In genomic region chr3:45480218-45480617, GRCh38 we compare ENCODE assay signal across 1 cellular context.
A peak's percentile ranks its signal among the peaks of the same experiment; 100 is the strongest.
TF ChIP-seq lines count a peak whose summit lies in the region.

No MANE protein-coding gene starts in this region.

TF ChIP-seq in HepG2, 621 proteins besides CTCF, POLR2A, EP300 and RAD21 (continued from another document):
- TF ChIP-seq, protein P1, sequence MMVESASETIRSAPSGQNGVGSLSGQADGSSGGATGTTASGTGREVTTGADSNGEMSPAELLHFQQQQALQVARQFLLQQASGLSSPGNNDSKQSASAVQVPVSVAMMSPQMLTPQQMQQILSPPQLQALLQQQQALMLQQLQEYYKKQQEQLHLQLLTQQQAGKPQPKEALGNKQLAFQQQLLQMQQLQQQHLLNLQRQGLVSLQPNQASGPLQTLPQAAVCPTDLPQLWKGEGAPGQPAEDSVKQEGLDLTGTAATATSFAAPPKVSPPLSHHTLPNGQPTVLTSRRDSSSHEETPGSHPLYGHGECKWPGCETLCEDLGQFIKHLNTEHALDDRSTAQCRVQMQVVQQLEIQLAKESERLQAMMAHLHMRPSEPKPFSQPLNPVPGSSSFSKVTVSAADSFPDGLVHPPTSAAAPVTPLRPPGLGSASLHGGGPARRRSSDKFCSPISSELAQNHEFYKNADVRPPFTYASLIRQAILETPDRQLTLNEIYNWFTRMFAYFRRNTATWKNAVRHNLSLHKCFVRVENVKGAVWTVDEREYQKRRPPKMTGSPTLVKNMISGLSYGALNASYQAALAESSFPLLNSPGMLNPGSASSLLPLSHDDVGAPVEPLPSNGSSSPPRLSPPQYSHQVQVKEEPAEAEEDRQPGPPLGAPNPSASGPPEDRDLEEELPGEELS (CRISPR knock-in tag; IDR thresholded peaks at IDR 0.05) = 0 out of 2 replicates have a peak, but pooled peaks have one; percentile 28
- TF ChIP-seq HNF4G (IDR thresholded peaks at IDR 0.05; ENCODE audit: borderline replicate concordance, low read depth, low read length) = 0 out of 2 replicates have a peak, but pooled peaks have one; percentile 22
- no peak for TF ChIP-seq HNF4G (CRISPR knock-in tag; IDR thresholded peaks at IDR 0.05; ENCODE audit: borderline replicate concordance, low read depth)
- TF ChIP-seq THRA (CRISPR knock-in tag; IDR thresholded peaks at IDR 0.05; ENCODE audit: borderline replicate concordance) = 0 out of 2 replicates have a peak, but pooled peaks have one; percentile 49
- peak; percentile 64 for TF ChIP-seq ARID5B (CRISPR knock-in tag; IDR thresholded peaks at IDR 0.05)
- peak; percentile 37; the same call in 1 of the 2 replicates for TF ChIP-seq FOXJ3 (CRISPR knock-in tag; IDR thresholded peaks at IDR 0.05; ENCODE audit: borderline replicate concordance)
- peak; percentile 78 for TF ChIP-seq CEBPG (CRISPR knock-in tag; IDR thresholded peaks at IDR 0.05)
- peak; percentile 41 for TF ChIP-seq RARA (CRISPR knock-in tag; IDR thresholded peaks at IDR 0.05)
- TF ChIP-seq ZC3H13 (CRISPR knock-in tag; IDR thresholded peaks at IDR 0.05) = no peak
- TF ChIP-seq PATZ1 (CRISPR knock-in tag; IDR thresholded peaks at IDR 0.05) = 0 out of 2 replicates have a peak, but pooled peaks have one; percentile 18
- peak; percentile 74 for TF ChIP-seq HNF4A (CRISPR knock-in tag; IDR thresholded peaks at IDR 0.05)
- TF ChIP-seq ZNF256 (CRISPR knock-in tag; conservative IDR thresholded peaks at IDR 0.05) = 0 out of 2 replicates have a peak, but pooled peaks have one; percentile 18
- TF ChIP-seq FOXP1 (IDR thresholded peaks at IDR 0.05) = no peak
- TF ChIP-seq FOXP1 (CRISPR knock-in tag; IDR thresholded peaks at IDR 0.05) = peak; percentile 46; the same call in 1 of the 2 replicates
- peak; percentile 72 for TF ChIP-seq SOX5 (CRISPR knock-in tag; IDR thresholded peaks at IDR 0.05; ENCODE audit: borderline replicate concordance)
- peak; percentile 58 for TF ChIP-seq TEAD3 (CRISPR knock-in tag; optimal IDR thresholded peaks at IDR 0.05; ENCODE audit: borderline replicate concordance)
- TF ChIP-seq, protein P2, sequence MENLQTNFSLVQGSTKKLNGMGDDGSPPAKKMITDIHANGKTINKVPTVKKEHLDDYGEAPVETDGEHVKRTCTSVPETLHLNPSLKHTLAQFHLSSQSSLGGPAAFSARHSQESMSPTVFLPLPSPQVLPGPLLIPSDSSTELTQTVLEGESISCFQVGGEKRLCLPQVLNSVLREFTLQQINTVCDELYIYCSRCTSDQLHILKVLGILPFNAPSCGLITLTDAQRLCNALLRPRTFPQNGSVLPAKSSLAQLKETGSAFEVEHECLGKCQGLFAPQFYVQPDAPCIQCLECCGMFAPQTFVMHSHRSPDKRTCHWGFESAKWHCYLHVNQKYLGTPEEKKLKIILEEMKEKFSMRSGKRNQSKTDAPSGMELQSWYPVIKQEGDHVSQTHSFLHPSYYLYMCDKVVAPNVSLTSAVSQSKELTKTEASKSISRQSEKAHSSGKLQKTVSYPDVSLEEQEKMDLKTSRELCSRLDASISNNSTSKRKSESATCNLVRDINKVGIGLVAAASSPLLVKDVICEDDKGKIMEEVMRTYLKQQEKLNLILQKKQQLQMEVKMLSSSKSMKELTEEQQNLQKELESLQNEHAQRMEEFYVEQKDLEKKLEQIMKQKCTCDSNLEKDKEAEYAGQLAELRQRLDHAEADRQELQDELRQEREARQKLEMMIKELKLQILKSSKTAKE (CRISPR knock-in tag; IDR thresholded peaks at IDR 0.05; ENCODE audit: borderline replicate concordance) = 0 out of 2 replicates have a peak, but pooled peaks have one; percentile 44
